12 cellular contexts compared by ENCODE assay signal in the genomic region with DNA sequence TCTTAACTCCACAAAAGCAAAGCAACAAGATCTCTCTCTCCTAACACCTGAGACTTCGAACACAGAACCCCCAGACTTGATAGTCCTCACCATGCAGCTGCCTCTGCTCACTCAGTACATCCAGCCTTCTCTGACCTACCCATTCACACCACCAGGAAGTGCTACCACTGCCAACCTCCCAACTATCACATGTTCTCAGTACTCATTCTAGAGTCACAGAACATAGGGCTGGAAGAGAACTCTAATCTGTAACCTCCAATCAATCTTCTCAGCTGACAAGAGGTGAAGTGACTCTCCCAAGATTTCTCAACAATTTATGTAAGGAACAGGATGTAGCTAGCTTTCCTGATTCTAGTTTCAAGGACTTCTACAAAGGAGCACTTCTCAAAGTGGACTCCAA. TPM values are rescaled to one million over a fixed set of nuclear protein-coding genes. Genes with fewer than 3 reads are reported as not detected.
DNase-seq lines count a peak whose midpoint lies in the region; ATAC-seq and TF ChIP-seq lines count a peak whose summit lies in the region.
"Had no signal": no experiment of that assay in that cellular context is flagged by ENCODE, and none has a peak within 500 bp of the region (broad histone marks: within the 10 kb centered on the region; RNA-seq: fewer than 3 reads in every experiment).

No MANE protein-coding gene starts in this region.

- no peak overlapping the region for H3K4me3 ChIP-seq in fibroblast of villous mesenchyme (ENCODE audit: low read depth, low read length)
- H3K4me3 ChIP-seq: right lobe of liver had no signal

- POLR2A ChIA-PET in WTC11 (lab: Charles Lee) = no interaction called here

- peaks cover 19% of the 10 kb centered on the region for H3K9me3 Mint-ChIP-seq in stimulated activated naive CD8-positive, alpha-beta T cell treated with anti-CD3 and anti-CD28 coated beads, Interleukin-15, Interleukin-2, amounts not matched to agents 100 ng/mL and 50 ng/mL, for 24 hours
- H3K9me3 Mint-ChIP-seq in WTC11 (no peaks in the 10 kb centered on the region), immature natural killer cell (peaks cover 0 to 9% (median 0%) of the 10 kb centered on the region in 6 donors)

- ATAC-seq in stimulated activated naive CD8-positive, alpha-beta T cell treated with anti-CD3 and anti-CD28 coated beads, Interleukin-15, Interleukin-2, amounts not matched to agents 100 U/mL and 50 U/mL, for 24 hours = no peak
- ATAC-seq in WTC11 (no peak), GM18907 (IDR thresholded peaks at IDR 0.05; ENCODE audit: unreplicated experiment) (no peak), HG02973 (IDR thresholded peaks at IDR 0.05; ENCODE audit: unreplicated experiment) (no peak)
- ATAC-seq: stimulated activated effector memory CD8-positive, alpha-beta T cell treated with anti-CD3 and anti-CD28 coated beads, Interleukin-12 subunit alpha, Interleukin-12 subunit beta, amount 100 ng/mL, for 72 hours had no signal

- no peak overlapping the region for H3K27ac Mint-ChIP-seq in stimulated activated naive CD8-positive, alpha-beta T cell treated with anti-CD3 and anti-CD28 coated beads, Interleukin-15, Interleukin-2, amounts not matched to agents 100 ng/mL and 50 ng/mL, for 24 hours
- H3K27ac Mint-ChIP-seq in WTC11 = peak overlapping the region; percentile 38
- peak overlapping the region in 2 of 6 donors; percentile 11 to 63 for H3K27ac Mint-ChIP-seq in immature natural killer cell
- H3K27ac Mint-ChIP-seq: stimulated activated effector memory CD8-positive, alpha-beta T cell treated with anti-CD3 and anti-CD28 coated beads, Interleukin-12 subunit alpha, Interleukin-12 subunit beta, amount 100 ng/mL, for 72 hours had no signal

- H3K36me3 Mint-ChIP-seq in stimulated activated naive CD8-positive, alpha-beta T cell treated with anti-CD3 and anti-CD28 coated beads, Interleukin-15, Interleukin-2, amounts not matched to agents 100 ng/mL and 50 ng/mL, for 24 hours (ENCODE audit: low read depth) = peaks cover 56% of the 10 kb centered on the region
- H3K36me3 Mint-ChIP-seq in WTC11 (peaks cover 33% of the 10 kb centered on the region), immature natural killer cell (peaks cover 33 to 35% (median 35%) of the 10 kb centered on the region in 3 donors)

- peak overlapping the region; percentile 5 for H3K4me3 Mint-ChIP-seq in stimulated activated naive CD8-positive, alpha-beta T cell treated with anti-CD3 and anti-CD28 coated beads, Interleukin-15, Interleukin-2, amounts not matched to agents 100 ng/mL and 50 ng/mL, for 24 hours
- H3K4me3 Mint-ChIP-seq in WTC11 = no peak overlapping the region
- no peak overlapping the region for H3K4me3 Mint-ChIP-seq in immature natural killer cell
- H3K4me3 Mint-ChIP-seq: stimulated activated effector memory CD8-positive, alpha-beta T cell treated with anti-CD3 and anti-CD28 coated beads, Interleukin-12 subunit alpha, Interleukin-12 subunit beta, amount 100 ng/mL, for 72 hours had no signal

- DNase-seq in stimulated activated naive CD8-positive, alpha-beta T cell treated with anti-CD3 and anti-CD28 coated beads, Interleukin-15, Interleukin-2, amounts not matched to agents 100 U/mL and 50 U/mL, for 24 hours = no peak
- DNase-seq in WTC11 (ENCODE audit: low spot score) (no peak), fibroblast of villous mesenchyme (ENCODE audit: low read depth) (peak; percentile 14), Ammon's horn (ENCODE audit: low spot score) (no peak), immature natural killer cell (no peak)
- DNase-seq: amygdala, DMS79, right lobe of liver had no signal

- no peaks in the 10 kb centered on the region for H3K27me3 Mint-ChIP-seq in stimulated activated naive CD8-positive, alpha-beta T cell treated with anti-CD3 and anti-CD28 coated beads, Interleukin-15, Interleukin-2, amounts not matched to agents 100 ng/mL and 50 ng/mL, for 24 hours
- H3K27me3 Mint-ChIP-seq in WTC11 (ENCODE audit: low read depth) = no peaks in the 10 kb centered on the region
- H3K27me3 Mint-ChIP-seq in immature natural killer cell (ENCODE audit: low read depth in 3 of 3) = peaks cover 0 to 8% (median 6%) of the 10 kb centered on the region in 3 donors

- CTCF ChIA-PET in WTC11 (lab: Charles Lee) = interaction anchor here (1.6 kb wide), 1 partner anchor 9 kb away, joined by 4 read pairs; no protein-coding TSS in a partner anchor

- no peak for TF ChIP-seq CTCF in WTC11 (IDR thresholded peaks at IDR 0.05)
- peak; percentile 12 for TF ChIP-seq CTCF in fibroblast of villous mesenchyme (IDR thresholded peaks at IDR 0.05; ENCODE audit: insufficient read depth, low read depth, low read length)

- peaks cover 63% of the 10 kb centered on the region for H3K4me1 Mint-ChIP-seq in stimulated activated naive CD8-positive, alpha-beta T cell treated with anti-CD3 and anti-CD28 coated beads, Interleukin-15, Interleukin-2, amounts not matched to agents 100 ng/mL and 50 ng/mL, for 24 hours (ENCODE audit: low read depth)
- H3K4me1 Mint-ChIP-seq in WTC11 (peaks cover 22% of the 10 kb centered on the region), immature natural killer cell (peaks cover 43 to 83% of the 10 kb centered on the region in 2 donors)

TF ChIP-seq in WTC11, 78 proteins besides CTCF, POLR2A, EP300 and RAD21 (continues in another document):
- no peak for TF ChIP-seq IRF2 (CRISPR knock-in tag; IDR thresholded peaks at IDR 0.05; ENCODE audit: borderline replicate concordance, low read depth)
- TF ChIP-seq TP53 (CRISPR knock-in tag; IDR thresholded peaks at IDR 0.05) = no peak
- no peak for TF ChIP-seq ELF4 (CRISPR knock-in tag; IDR thresholded peaks at IDR 0.05; ENCODE audit: low read depth)
- TF ChIP-seq CREM (CRISPR knock-in tag; IDR thresholded peaks at IDR 0.05) = no peak
- no peak for TF ChIP-seq NR2C2 (CRISPR knock-in tag; IDR thresholded peaks at IDR 0.05)
- TF ChIP-seq NR1H2 (CRISPR knock-in tag; IDR thresholded peaks at IDR 0.05) = no peak
- TF ChIP-seq, protein P1, sequence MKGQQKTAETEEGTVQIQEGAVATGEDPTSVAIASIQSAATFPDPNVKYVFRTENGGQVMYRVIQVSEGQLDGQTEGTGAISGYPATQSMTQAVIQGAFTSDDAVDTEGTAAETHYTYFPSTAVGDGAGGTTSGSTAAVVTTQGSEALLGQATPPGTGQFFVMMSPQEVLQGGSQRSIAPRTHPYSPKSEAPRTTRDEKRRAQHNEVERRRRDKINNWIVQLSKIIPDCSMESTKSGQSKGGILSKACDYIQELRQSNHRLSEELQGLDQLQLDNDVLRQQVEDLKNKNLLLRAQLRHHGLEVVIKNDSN (CRISPR knock-in tag; IDR thresholded peaks at IDR 0.05) = no peak
- no peak for TF ChIP-seq TEAD1 (CRISPR knock-in tag; IDR thresholded peaks at IDR 0.05)
- no peak for TF ChIP-seq NFYB (CRISPR knock-in tag; conservative IDR thresholded peaks at IDR 0.05; ENCODE audit: low read depth)
- no peak for TF ChIP-seq SOX15 (CRISPR knock-in tag; IDR thresholded peaks at IDR 0.05)
- no peak for TF ChIP-seq CREB1 (CRISPR knock-in tag; IDR thresholded peaks at IDR 0.05)
- TF ChIP-seq, protein P2, sequence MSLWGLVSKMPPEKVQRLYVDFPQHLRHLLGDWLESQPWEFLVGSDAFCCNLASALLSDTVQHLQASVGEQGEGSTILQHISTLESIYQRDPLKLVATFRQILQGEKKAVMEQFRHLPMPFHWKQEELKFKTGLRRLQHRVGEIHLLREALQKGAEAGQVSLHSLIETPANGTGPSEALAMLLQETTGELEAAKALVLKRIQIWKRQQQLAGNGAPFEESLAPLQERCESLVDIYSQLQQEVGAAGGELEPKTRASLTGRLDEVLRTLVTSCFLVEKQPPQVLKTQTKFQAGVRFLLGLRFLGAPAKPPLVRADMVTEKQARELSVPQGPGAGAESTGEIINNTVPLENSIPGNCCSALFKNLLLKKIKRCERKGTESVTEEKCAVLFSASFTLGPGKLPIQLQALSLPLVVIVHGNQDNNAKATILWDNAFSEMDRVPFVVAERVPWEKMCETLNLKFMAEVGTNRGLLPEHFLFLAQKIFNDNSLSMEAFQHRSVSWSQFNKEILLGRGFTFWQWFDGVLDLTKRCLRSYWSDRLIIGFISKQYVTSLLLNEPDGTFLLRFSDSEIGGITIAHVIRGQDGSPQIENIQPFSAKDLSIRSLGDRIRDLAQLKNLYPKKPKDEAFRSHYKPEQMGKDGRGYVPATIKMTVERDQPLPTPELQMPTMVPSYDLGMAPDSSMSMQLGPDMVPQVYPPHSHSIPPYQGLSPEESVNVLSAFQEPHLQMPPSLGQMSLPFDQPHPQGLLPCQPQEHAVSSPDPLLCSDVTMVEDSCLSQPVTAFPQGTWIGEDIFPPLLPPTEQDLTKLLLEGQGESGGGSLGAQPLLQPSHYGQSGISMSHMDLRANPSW (CRISPR knock-in tag; conservative IDR thresholded peaks at IDR 0.05; ENCODE audit: low read depth) = no peak
- TF ChIP-seq, protein P3, sequence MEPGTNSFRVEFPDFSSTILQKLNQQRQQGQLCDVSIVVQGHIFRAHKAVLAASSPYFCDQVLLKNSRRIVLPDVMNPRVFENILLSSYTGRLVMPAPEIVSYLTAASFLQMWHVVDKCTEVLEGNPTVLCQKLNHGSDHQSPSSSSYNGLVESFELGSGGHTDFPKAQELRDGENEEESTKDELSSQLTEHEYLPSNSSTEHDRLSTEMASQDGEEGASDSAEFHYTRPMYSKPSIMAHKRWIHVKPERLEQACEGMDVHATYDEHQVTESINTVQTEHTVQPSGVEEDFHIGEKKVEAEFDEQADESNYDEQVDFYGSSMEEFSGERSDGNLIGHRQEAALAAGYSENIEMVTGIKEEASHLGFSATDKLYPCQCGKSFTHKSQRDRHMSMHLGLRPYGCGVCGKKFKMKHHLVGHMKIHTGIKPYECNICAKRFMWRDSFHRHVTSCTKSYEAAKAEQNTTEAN (CRISPR knock-in tag; IDR thresholded peaks at IDR 0.05) = no peak

RNA-seq across cellular contexts. Expression of a gene that starts 3.8 kb away (rescaled TPM):
- 71.8 to 83.9 TPM (median 82.7 TPM) in 3 replicates for total RNA-seq in WTC11 (2021)
- 51.2 and 62.2 TPM in 2 replicates for total RNA-seq in fibroblast of villous mesenchyme
- polyA plus RNA-seq in immature natural killer cell = 10 to 100 TPM; 43.3 to 60.4 (median 56.3) TPM

RNA-seq across cellular contexts. Expression of a gene that starts 54.4 kb away (rescaled TPM):
- total RNA-seq in WTC11 (2021) (0.15 to 0.18 TPM (median 0.16 TPM) in 3 replicates), fibroblast of villous mesenchyme (not detected in 2 replicates)
- polyA plus RNA-seq in immature natural killer cell = not detected
